ENCODE assay signal across 12 cellular contexts in genomic region chr5:109329296-109330252, GRCh38.
DNase-seq lines count a peak whose midpoint lies in the region; ATAC-seq, FAIRE-seq and TF ChIP-seq lines count a peak whose summit lies in the region.
"Had no signal": no experiment of that assay in that cellular context is flagged by ENCODE, and none has a peak within 500 bp of the region (broad histone marks: within the 10 kb centered on the region; RNA-seq: fewer than 3 reads in every experiment).

No MANE protein-coding gene starts in this region.

- H3K27ac ChIP-seq in aorta (ENCODE audit: low read depth in 1 of 2, low read length in 2 of 2), result peak overlapping the region in 1 of 2 donors; percentile 28

- FAIRE-seq in bronchial epithelial cell (lab: Jason Lieb, UNC), result no peak

- H3K36me3 ChIP-seq in bronchial epithelial cell (ENCODE audit: control insufficient read depth, insufficient read depth, low read length) (no peaks in the 10 kb centered on the region), aorta (ENCODE audit: control insufficient read depth in 1 of 2, insufficient read depth in 2 of 2, low read length in 1 of 2) (peaks cover 4 to 6% of the 10 kb centered on the region in 2 donors)

- no peak overlapping the region for H3K4me3 ChIP-seq in bronchial epithelial cell (ENCODE audit: low read depth, low read length)
- H3K4me3 ChIP-seq in aorta (ENCODE audit: low read length in 2 of 2), result no peak overlapping the region

- intact Hi-C loops in Right ventricle myocardium inferior (cut with DNase I) (no loop called here), cardiac septum (cut with DNase I) (no loop called here), aorta (cut with DNase I) (no loop called here)

- DNase-seq in Right ventricle myocardium inferior (ENCODE audit: missing footprints) (no peak), cardiac septum (ENCODE audit: low spot score) (no peak), bronchial epithelial cell (ENCODE audit: low read depth) (peak; percentile 44), left kidney (ENCODE audit: low read depth, low spot score) (peak; percentile 30), aorta (no peak), LoVo (ENCODE audit: low spot score) (no peak)
- no peak for DNase-seq in stimulated activated CD4-positive, alpha-beta T cell treated with anti-CD3 and anti-CD28 coated beads, Interleukin-4, amount 100 ng/mL, for 1 hour
- DNase-seq: activated CD8-positive, alpha-beta T cell treated with anti-CD3 and anti-CD28 coated beads, Interleukin-2, amount 10 ng/mL, durations not matched to agents 7 days and 5 days; H7; NCI-H774; T-cell had no signal

- 24 to 30% methylated on average over 4 of the region's 4 CpGs for WGBS in aorta, 2 donors

- H3K27me3 ChIP-seq in bronchial epithelial cell (ENCODE audit: control insufficient read depth, insufficient read depth, low read length), result no peaks in the 10 kb centered on the region
- no peaks in the 10 kb centered on the region for H3K27me3 ChIP-seq in aorta (ENCODE audit: control insufficient read depth in 1 of 2, insufficient read depth in 2 of 2, low read length in 1 of 2)

- TF ChIP-seq CTCF in bronchial epithelial cell (IDR thresholded peaks at IDR 0.05; ENCODE audit: insufficient read depth, low read length, severe bottlenecking), result no peak

- H3K4me1 ChIP-seq in aorta (ENCODE audit: control insufficient read depth in 1 of 2, insufficient read depth in 2 of 2, low read length in 2 of 2), result peaks cover 1 to 12% of the 10 kb centered on the region in 2 donors

- H3K9me3 ChIP-seq in aorta (ENCODE audit: control insufficient read depth, low read length), result no peaks in the 10 kb centered on the region

- peak; percentile 52 for ATAC-seq in Right ventricle myocardium inferior
- ATAC-seq in aorta (ENCODE audit: low FRiP score), result peak; percentile 80
- ATAC-seq in esophagus mucosa, result no peak
- ATAC-seq: activated CD8-positive, alpha-beta T cell treated with anti-CD3 and anti-CD28 coated beads, Interleukin-2, amount 10 ng/mL, durations not matched to agents 7 days and 5 days; T-cell had no signal

Comparison
In these comparisons a context has a peak if more than half of its experiments do, and no peak if none do; other contexts are left out.
1. DNase-seq: peak in bronchial epithelial cell (single experiment) and left kidney (single experiment); none in Right ventricle myocardium inferior (single experiment), cardiac septum (single experiment), aorta (0 of 2), LoVo (single experiment) and stimulated activated CD4-positive, alpha-beta T cell treated with anti-CD3 and anti-CD28 coated beads, Interleukin-4, amount 100 ng/mL, for 1 hour (single experiment).